ENCODE assay signal across 8 cellular contexts in genomic region chr9:34047864-34048729, GRCh38. TPM values are rescaled to one million over a fixed set of nuclear protein-coding genes. Genes with fewer than 3 reads are reported as not detected.
A peak's percentile ranks its signal among the peaks of the same experiment; 100 is the strongest.
DNase-seq lines count a peak whose midpoint lies in the region; ATAC-seq, FAIRE-seq and TF ChIP-seq lines count a peak whose summit lies in the region.

No MANE protein-coding gene starts in this region.

- DNase-seq in CD4-positive, alpha-beta T cell: peak; percentile 11 to 49 (median 28)
- peak; percentile 58 for DNase-seq in HK-2 (ENCODE audit: unreplicated experiment)
- no peak for DNase-seq in SK-N-MC (ENCODE audit: low read depth, low spot score)
- DNase-seq in hepatocyte (ENCODE audit: low spot score): peak; percentile 68
- DNase-seq in frontal cortex (ENCODE audit: low spot score in 2 of 2): no peak

- peak; percentile 18 for ATAC-seq in CD4-positive, alpha-beta T cell (ENCODE audit: poor library complexity)
- peak; percentile 15 for ATAC-seq in GM19467 (IDR thresholded peaks at IDR 0.05; ENCODE audit: unreplicated experiment)

- peaks cover 16% of the 10 kb centered on the region for H3K4me1 ChIP-seq in hepatocyte (ENCODE audit: insufficient read depth)
- peaks cover 21 to 23% (median 23%) of the 10 kb centered on the region in 3 donors for H3K4me1 ChIP-seq in skeletal muscle tissue (ENCODE audit: control insufficient read depth in 3 of 3, insufficient read depth in 3 of 3, low read length in 3 of 3)

- H3K27ac Mint-ChIP-seq in CD4-positive, alpha-beta T cell: peak overlapping the region; percentile 97
- peak overlapping the region; percentile 100 for H3K27ac Mint-ChIP-seq in activated naive CD8-positive, alpha-beta T cell

- no peak for FAIRE-seq in frontal cortex (lab: Jason Lieb, UNC)

- intact Hi-C loops in CD4-positive, alpha-beta T cell (cut with DNase I, micrococcal nuclease): loop anchor here (1.0 to 10.0 kb wide), 9 partner anchors 79 to 567 kb away; partner anchors contain the start of genes UBAP1 (in 2 of the 2), UBE2R2 (in 2 of the 2), DCAF12 (in 1 of the 2) and KIF24 (in 1 of the 2)

- no peaks in the 10 kb centered on the region for H3K9me3 ChIP-seq in CD4-positive, alpha-beta T cell (ENCODE audit: control insufficient read depth, low read length)
- H3K9me3 ChIP-seq in SK-N-MC (ENCODE audit: low read depth, low read length) (no peaks in the 10 kb centered on the region), hepatocyte (ENCODE audit: low read depth) (no peaks in the 10 kb centered on the region), skeletal muscle tissue (ENCODE audit: control insufficient read depth in 3 of 3, low read length in 3 of 3) (no peaks in the 10 kb centered on the region)

- TF ChIP-seq CTCF in CD4-positive, alpha-beta T cell (IDR thresholded peaks at IDR 0.05): no peak
- TF ChIP-seq CTCF in hepatocyte (IDR thresholded peaks at IDR 0.05; ENCODE audit: poor library complexity): no peak

- POLR2A ChIA-PET in CD4-positive, alpha-beta T cell (lab: Charles Lee): interaction anchor here (0.6 to 2.6 kb wide), 11 partner anchors 10 to 1055 kb away, joined by 3 to 17 read pairs (median 4); partner anchors contain the start of genes NFX1, UBAP1 and UBE2R2

- H3K36me3 ChIP-seq in SK-N-MC (ENCODE audit: insufficient read depth, low read length): peaks cover 12% of the 10 kb centered on the region; the same call in 1 of the 2 replicates
- no peaks in the 10 kb centered on the region for H3K36me3 ChIP-seq in hepatocyte (replicated peaks; ENCODE audit: insufficient read depth, low read depth)
- H3K36me3 ChIP-seq in skeletal muscle tissue (ENCODE audit: control insufficient read depth in 3 of 3, insufficient read depth in 3 of 3, low read length in 3 of 3): no peaks in the 10 kb centered on the region

- 1% methylated on average over 19 of the region's 30 CpGs for whole genome bisulfite sequencing in hepatocyte (ENCODE audit: low lambda C conversion rate, missing lambda C conversion rate)

- peak overlapping the region; percentile 92 for H3K4me3 Mint-ChIP-seq in CD4-positive, alpha-beta T cell
- H3K4me3 Mint-ChIP-seq in activated naive CD8-positive, alpha-beta T cell: peak overlapping the region; percentile 97

- peak overlapping the region; percentile 83 for H3K27ac ChIP-seq in CD4-positive, alpha-beta T cell (ENCODE audit: low read depth, low read length)
- peak overlapping the region; percentile 100 for H3K27ac ChIP-seq in SK-N-MC
- peak overlapping the region; percentile 98 for H3K27ac ChIP-seq in hepatocyte
- peak overlapping the region; percentile 95 for H3K27ac ChIP-seq in skeletal muscle tissue (ENCODE audit: low read depth, low read length)

- H3K4me3 ChIP-seq in SK-N-MC: peak overlapping the region; percentile 100
- peak overlapping the region; percentile 42 for H3K4me3 ChIP-seq in hepatocyte
- peak overlapping the region; percentile 89 to 98 (median 97) for H3K4me3 ChIP-seq in skeletal muscle tissue (ENCODE audit: low read length in 3 of 3)

- peaks cover 28% of the 10 kb centered on the region for H4K20me1 ChIP-seq in hepatocyte (ENCODE audit: insufficient read depth, poor library complexity, severe bottlenecking)

- peak overlapping the region; percentile 78 for H2AFZ ChIP-seq in hepatocyte

- peaks cover 15% of the 10 kb centered on the region for H3K36me3 Mint-ChIP-seq in CD4-positive, alpha-beta T cell (ENCODE audit: low read depth)
- no peaks in the 10 kb centered on the region for H3K36me3 Mint-ChIP-seq in activated naive CD8-positive, alpha-beta T cell

- CTCF ChIA-PET in CD4-positive, alpha-beta T cell (lab: Charles Lee): interaction anchor here (1.1 kb wide), 1 partner anchor 331 kb away, joined by 3 read pairs; no protein-coding TSS in a partner anchor

- peak overlapping the region; percentile 100 for H3K9ac ChIP-seq in SK-N-MC (ENCODE audit: insufficient read length)
- peak overlapping the region; percentile 87 to 98 (median 98) for H3K9ac ChIP-seq in skeletal muscle tissue (ENCODE audit: low read depth in 1 of 3, low read length in 3 of 3)

- peaks cover 34% of the 10 kb centered on the region for H3K4me1 Mint-ChIP-seq in CD4-positive, alpha-beta T cell (ENCODE audit: low read depth)
- H3K4me1 Mint-ChIP-seq in activated naive CD8-positive, alpha-beta T cell (ENCODE audit: low read depth): peaks cover 29% of the 10 kb centered on the region

- H3K4me2 ChIP-seq in hepatocyte: peak overlapping the region; percentile 80

- no peaks in the 10 kb centered on the region for H3K27me3 ChIP-seq in CD4-positive, alpha-beta T cell (ENCODE audit: control insufficient read depth, insufficient read depth, low read length)
- H3K27me3 ChIP-seq in hepatocyte: no peaks in the 10 kb centered on the region
- H3K27me3 ChIP-seq in skeletal muscle tissue (ENCODE audit: control insufficient read depth in 3 of 3, insufficient read depth in 3 of 3, low read length in 3 of 3): no peaks in the 10 kb centered on the region

- H3K79me2 ChIP-seq in hepatocyte: peaks cover 54% of the 10 kb centered on the region

- no peaks in the 10 kb centered on the region for H3K27me3 Mint-ChIP-seq in CD4-positive, alpha-beta T cell
- no peaks in the 10 kb centered on the region for H3K27me3 Mint-ChIP-seq in activated naive CD8-positive, alpha-beta T cell

- H3K9me2 ChIP-seq in hepatocyte (replicated peaks; ENCODE audit: insufficient read depth): no peaks in the 10 kb centered on the region

- no peaks in the 10 kb centered on the region for H3K9me3 Mint-ChIP-seq in CD4-positive, alpha-beta T cell
- H3K9me3 Mint-ChIP-seq in activated naive CD8-positive, alpha-beta T cell (ENCODE audit: low read depth): no peaks in the 10 kb centered on the region

RNA-seq across cellular contexts. Expression of gene UBAP2, which starts 0.6 kb away (rescaled TPM):
- total RNA-seq in CD4-positive, alpha-beta T cell: 10 to 100 TPM; 24.7 to 26.5 TPM
- total RNA-seq in hepatocyte: 22.9 and 24.9 TPM in 2 replicates
- polyA plus RNA-seq in hepatocyte: 22.4 and 31.2 TPM in 2 replicates
- 121 TPM for total RNA-seq in skeletal muscle tissue
- 66.0 TPM for total RNA-seq in frontal cortex

Comparison
In these comparisons a context has a peak if more than half of its experiments do, and no peak if none do; other contexts are left out.
1. DNase-seq: peak in CD4-positive, alpha-beta T cell (10 of 10), HK-2 (single experiment) and hepatocyte (single experiment); none in SK-N-MC (single experiment) and frontal cortex (0 of 2).
2. H3K4me3 ChIP-seq: peak in every context shown above with its lines; median percentile 100 in SK-N-MC; 97 in skeletal muscle tissue; 42 in hepatocyte.
3. Peak in every context shown above with its lines, with median percentiles within 50 percentile points of each other: H3K27ac ChIP-seq.